ENCODE assay signal across 15 cellular contexts in genomic region chr14:102604183-102604582, GRCh38. TPM values are rescaled to one million over a fixed set of nuclear protein-coding genes. Genes with fewer than 3 reads are reported as not detected.
DNase-seq lines count a peak whose midpoint lies in the region; ATAC-seq and TF ChIP-seq lines count a peak whose summit lies in the region.
"Had no signal": no experiment of that assay in that cellular context is flagged by ENCODE, and none has a peak within 500 bp of the region (broad histone marks: within the 10 kb centered on the region; RNA-seq: fewer than 3 reads in every experiment).

No MANE protein-coding gene starts in this region.

- 67 to 76% methylated on average over 2 of the region's 2 CpGs for WGBS in esophagus squamous epithelium, 2 donors
- 82 to 89% methylated on average over 2 of the region's 2 CpGs for WGBS in tibial nerve, 2 donors

- CTCF ChIA-PET in HEK293 (lab: Yijun Ruan, JAX) (interaction anchor here (0.6 to 2.7 kb wide), 2 partner anchors 8 to 10 kb away, joined by 3 to 19 read pairs; no protein-coding TSS in a partner anchor), Panc1 (lab: Charles Lee) (no interaction called here)

- ATAC-seq in Panc1 (no peak), upper lobe of right lung (no peak)

- no peak for TF ChIP-seq EP300 in tibial nerve (IDR thresholded peaks at IDR 0.05)

- no peak overlapping the region for H3K4me3 ChIP-seq in HEK293 (ENCODE audit: low read depth, low read length)
- no peak overlapping the region for H3K4me3 ChIP-seq in Panc1 (ENCODE audit: low read depth in 2 of 2, low read length in 2 of 2)
- H3K4me3 ChIP-seq in esophagus squamous epithelium: no peak overlapping the region
- no peak overlapping the region for H3K4me3 ChIP-seq in upper lobe of right lung
- H3K4me3 ChIP-seq in tibial nerve: no peak overlapping the region
- H3K4me3 ChIP-seq: SJSA1 had no signal

- POLR2A ChIA-PET in HEK293 (lab: Yijun Ruan, JAX) (no interaction called here), Panc1 (lab: Charles Lee) (no interaction called here)

- peaks cover 3 to 14% of the 10 kb centered on the region in 2 experiments; a peak in 2 of 3 replicates for H3K36me3 ChIP-seq in HEK293 (ENCODE audit: control insufficient read depth in 2 of 2, insufficient read depth in 1 of 2, low read length in 2 of 2)
- H3K36me3 ChIP-seq in Panc1 (ENCODE audit: control insufficient read depth, insufficient read depth, low read length): no peaks in the 10 kb centered on the region
- peaks cover 0 to 11% (median 0%) of the 10 kb centered on the region in 3 donors for H3K36me3 ChIP-seq in esophagus squamous epithelium
- H3K36me3 ChIP-seq in upper lobe of right lung: no peaks in the 10 kb centered on the region
- H3K36me3 ChIP-seq in tibial nerve: no peaks in the 10 kb centered on the region

- TF ChIP-seq POLR2A in esophagus squamous epithelium (IDR thresholded peaks at IDR 0.05) (no peak), tibial nerve (IDR thresholded peaks at IDR 0.05) (no peak)

- TF ChIP-seq CTCF in HEK293 (tag by site-specific recombination; IDR thresholded peaks at IDR 0.05): no peak
- no peak for TF ChIP-seq CTCF in Panc1 (IDR thresholded peaks at IDR 0.05)
- TF ChIP-seq CTCF in esophagus squamous epithelium (IDR thresholded peaks at IDR 0.05): no peak
- no peak for TF ChIP-seq CTCF in upper lobe of right lung (IDR thresholded peaks at IDR 0.05)
- TF ChIP-seq CTCF in tibial nerve (IDR thresholded peaks at IDR 0.05): no peak

- intact Hi-C loops in Panc1 (cut with micrococcal nuclease; ENCODE audit: unreplicated experiment): no loop called here
- intact Hi-C loops in esophagus squamous epithelium (cut with DNase I): no loop called here
- intact Hi-C loops in upper lobe of right lung (cut with DNase I): no loop called here

- DNase-seq in Panc1 (ENCODE audit: low read depth, low spot score) (no peak), esophagus squamous epithelium (lab: John Stamatoyannopoulos, UW) (no peak), upper lobe of right lung (no peak), amygdala (lab: John Stamatoyannopoulos, UW) (no peak), tibial nerve (ENCODE audit: low spot score in 2 of 2) (no peak)
- no peak for DNase-seq in activated CD4-positive, alpha-beta T cell treated with anti-CD3 and anti-CD28 coated beads, Interleukin-2, amount 50 U/mL, for 48 hours
- DNase-seq: C1 segment of cervical spinal cord, DMS53, NCI-H1417, NCI-H1930, NCI-H2171 treated with DMSO at 0.1 percent for 48 hours, NCI-H510A had no signal

- H3K27me3 ChIP-seq in Panc1 (ENCODE audit: control insufficient read depth, insufficient read depth, low read length) (no peaks in the 10 kb centered on the region), esophagus squamous epithelium (no peaks in the 10 kb centered on the region), upper lobe of right lung (no peaks in the 10 kb centered on the region), tibial nerve (no peaks in the 10 kb centered on the region)
- H3K27me3 ChIP-seq: SJSA1 had no signal

- peaks cover 12% of the 10 kb centered on the region; the same call in 1 of the 2 replicates for H3K4me1 ChIP-seq in HEK293 (ENCODE audit: control insufficient read depth, insufficient read depth, low read length)
- peaks cover 21% of the 10 kb centered on the region for H3K4me1 ChIP-seq in Panc1 (ENCODE audit: control insufficient read depth, insufficient read depth, low read length)
- peaks cover 11 to 77% (median 38%) of the 10 kb centered on the region in 3 donors for H3K4me1 ChIP-seq in esophagus squamous epithelium
- H3K4me1 ChIP-seq in upper lobe of right lung: peaks cover 31% of the 10 kb centered on the region
- H3K4me1 ChIP-seq in tibial nerve: peaks cover 0 to 17% (median 2%) of the 10 kb centered on the region in 4 donors
- H3K4me1 ChIP-seq: SJSA1 had no signal

- TSS peak; percentile 58 for BruUV-seq in Panc1 (replicated peaks; lab: Mats Ljungman, UMichigan)

- in situ Hi-C loops in Panc1 (cut with HindIII; ENCODE audit: low pct_unique_long_range_greater_than_20kb, low sequenced_read_pairs): no loop called here

- H3K9me3 ChIP-seq in HEK293 (ENCODE audit: control insufficient read depth, insufficient read depth, low read depth, low read length): no peaks in the 10 kb centered on the region
- H3K9me3 ChIP-seq in Panc1 (ENCODE audit: control insufficient read depth, insufficient read depth, low read depth, low read length): no peaks in the 10 kb centered on the region
- no peaks in the 10 kb centered on the region for H3K9me3 ChIP-seq in esophagus squamous epithelium
- no peaks in the 10 kb centered on the region for H3K9me3 ChIP-seq in upper lobe of right lung
- no peaks in the 10 kb centered on the region for H3K9me3 ChIP-seq in tibial nerve
- H3K9me3 ChIP-seq: SJSA1 had no signal

- H3K27ac ChIP-seq in HEK293 (ENCODE audit: extremely low read depth, low read depth, low read length): no peak overlapping the region
- no peak overlapping the region for H3K27ac ChIP-seq in Panc1 (ENCODE audit: low read length)
- peak overlapping the region in 3 of 4 donors; percentile 24 to 70 (median 62) for H3K27ac ChIP-seq in esophagus squamous epithelium
- peak overlapping the region; percentile 72 for H3K27ac ChIP-seq in upper lobe of right lung
- no peak overlapping the region for H3K27ac ChIP-seq in tibial nerve
- H3K27ac ChIP-seq: HL-60, SJSA1 had no signal

TF ChIP-seq in HEK293, 187 proteins besides CTCF, POLR2A, EP300 and RAD21:
- TF ChIP-seq ZNF248 (tag by site-specific recombination; IDR thresholded peaks at IDR 0.05) (no peak), ZNF221 (tag by site-specific recombination; IDR thresholded peaks at IDR 0.05; ENCODE audit: borderline replicate concordance) (no peak), ZNF501 (tag by site-specific recombination; IDR thresholded peaks at IDR 0.05) (no peak), ZNF549 (tag by site-specific recombination; IDR thresholded peaks at IDR 0.05) (no peak), ZNF561 (tag by site-specific recombination; IDR thresholded peaks at IDR 0.05; ENCODE audit: borderline replicate concordance) (no peak), ZNF660 (tag by site-specific recombination; IDR thresholded peaks at IDR 0.05) (no peak), SALL2 (tag by site-specific recombination; IDR thresholded peaks at IDR 0.05; ENCODE audit: borderline replicate concordance) (no peak), ZNF624 (tag by site-specific recombination; IDR thresholded peaks at IDR 0.05) (no peak), ZNF580 (tag by site-specific recombination; IDR thresholded peaks at IDR 0.05) (peak; percentile 65; the same call in 1 of the 2 replicates)
TF ChIP-seq in HEK293: peak in this region for 1.

RNA-seq across cellular contexts. Expression of gene RCOR1, which starts 11.7 kb away (rescaled TPM):
- total RNA-seq in Panc1 (2021; ENCODE audit: unreplicated experiment): 27.1 TPM
- 12.8 TPM for polyA plus RNA-seq in Panc1 (2012; ENCODE audit: insufficient read length)
- 10 to 100 TPM; 25.6 to 56.9 (median 35.2) TPM for total RNA-seq in esophagus squamous epithelium
- total RNA-seq in upper lobe of right lung: 43.6 TPM
- 10 to 100 TPM in 2 of 4 donors, 1 to 10 TPM in 2; 6.3 to 12.8 (median 10.0) TPM for total RNA-seq in tibial nerve

Comparison
In these comparisons a context has a peak if more than half of its experiments do, and no peak if none do; other contexts are left out.
1. H3K27ac ChIP-seq: peak in esophagus squamous epithelium (3 of 4) and upper lobe of right lung (single experiment); none in HEK293 (single experiment), Panc1 (single experiment) and tibial nerve (0 of 4).